In the genomic region with DNA sequence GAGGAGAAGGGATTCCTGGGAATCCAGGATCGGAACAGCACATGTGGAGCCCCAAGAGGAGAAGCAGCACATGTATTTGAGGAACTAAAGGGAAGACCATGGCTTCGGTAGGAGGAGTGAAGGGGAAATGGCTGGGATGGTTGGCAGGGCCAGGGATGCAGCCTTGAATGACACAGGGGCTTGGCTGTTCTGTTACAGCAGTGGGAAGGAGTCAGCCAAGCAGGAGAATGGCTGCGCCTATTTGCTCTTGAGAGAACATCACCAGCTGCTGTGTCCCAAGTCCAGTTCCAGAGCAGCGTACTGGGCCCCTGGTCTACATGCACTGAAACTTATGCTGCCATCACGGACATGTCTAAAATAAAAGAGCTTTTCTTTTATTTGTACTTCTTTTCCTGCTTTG, we compare ENCODE assay signal across 33 cellular contexts.
"Had no signal": no experiment of that assay in that cellular context is flagged by ENCODE, and none has a peak within 500 bp of the region (broad histone marks: within the 10 kb centered on the region; RNA-seq: fewer than 3 reads in every experiment).

No MANE protein-coding gene starts in this region.

- H3K9me3 ChIP-seq: MG63 had no signal

- H3K27me3 ChIP-seq: MG63 had no signal

- H3K36me3 ChIP-seq: MG63 had no signal

- H3K4me3 ChIP-seq: MG63 had no signal

- DNase-seq: Karpas-422, Kasumi-1, MG63, MM.1S, MV-4-11, NCI-H1048, NCI-H1092, NCI-H1092 treated with DMSO at 0.1 percent for 48 hours, NCI-H1105, NCI-H1105 treated with DMSO at 0.1 percent for 48 hours, NCI-H1417, NCI-H1417 treated with DMSO at 0.1 percent for 48 hours, NCI-H1436, NCI-H1436 treated with DMSO at 0.1 percent for 48 hours, NCI-H146, NCI-H1694, NCI-H1694 treated with DMSO at 0.1 percent for 48 hours, NCI-H187, NCI-H187 treated with DMSO at 0.1 percent for 48 hours, NCI-H1930, NCI-H2029, NCI-H2029 treated with DMSO at 0.1 percent for 48 hours, NCI-H2081, NCI-H2081 treated with DMSO at 0.1 percent for 48 hours, NCI-H2107, NCI-H2171, NCI-H2171 treated with DMSO at 0.1 percent for 48 hours, NCI-H2227 treated with DMSO at 0.1 percent for 48 hours, NCI-H345, NCI-H446, NCI-H446 treated with DMSO at 0.1 percent for 48 hours, NCI-H510A, NCI-H510A treated with DMSO at 0.1 percent for 48 hours had no signal
